Comparison of ENCODE assay signal across 27 cellular contexts in genomic region chr1:33931115-33931475, GRCh38.
"Had no signal": no experiment of that assay in that cellular context is flagged by ENCODE, and none has a peak within 500 bp of the region (broad histone marks: within the 10 kb centered on the region; RNA-seq: fewer than 3 reads in every experiment).

No MANE protein-coding gene starts in this region.

- ATAC-seq: activated CD4-positive, CD25-positive, alpha-beta regulatory T cell treated with anti-CD3 and anti-CD28 coated beads, Interleukin-2, amount 50 U/mL, for 24 hours; activated CD8-positive, alpha-beta T cell treated with anti-CD3 and anti-CD28 coated beads for 36 hours; activated T-cell treated with anti-CD3 and anti-CD28 coated beads, Interleukin-2, amount 50 U/mL, for 4 hours; activated T-helper 17 cell treated with anti-CD3 and anti-CD28 coated beads, Interleukin-2, amount 50 U/mL, for 72 hours; effector memory CD8-positive, alpha-beta T cell; foreskin keratinocyte; gastrocnemius medialis; WTC11 had no signal

- H3K36me3 ChIP-seq: brain microvascular endothelial cell, esophagus muscularis mucosa, gastrocnemius medialis, heart left ventricle had no signal

- H3K27ac ChIP-seq: brain microvascular endothelial cell, esophagus muscularis mucosa, foreskin keratinocyte, gastrocnemius medialis, heart left ventricle, VCaP had no signal

- H3K4me3 ChIP-seq: esophagus muscularis mucosa, gastrocnemius medialis, heart left ventricle had no signal

- H3K27me3 ChIP-seq: brain microvascular endothelial cell, foreskin keratinocyte, gastrocnemius medialis, heart left ventricle had no signal

- DNase-seq: activated CD4-positive, alpha-beta T cell treated with anti-CD3 and anti-CD28 coated beads for 48 hours; activated CD4-positive, alpha-beta T cell treated with anti-CD3 and anti-CD28 coated beads, Interleukin-2, amount 50 U/mL, for 1 hour; activated CD4-positive, alpha-beta T cell treated with anti-CD3 and anti-CD28 coated beads, Interleukin-2, amount 50 U/mL, for 48 hours; activated CD8-positive, alpha-beta memory T cell treated with anti-CD3 and anti-CD28 coated beads for 24 hours; activated CD8-positive, alpha-beta T cell treated with anti-CD3 and anti-CD28 coated beads for 36 hours; activated effector memory CD4-positive, alpha-beta T cell treated with Interleukin-2 at 50 U/mL for 16 hours; activated gamma-delta T cell treated with Interleukin-2 at 50 U/mL for 16 hours; activated naive CD4-positive, alpha-beta T cell treated with anti-CD3 and anti-CD28 coated beads, Interleukin-2, amount 50 U/mL, for 16 hours; activated naive CD4-positive, alpha-beta T cell treated with Interleukin-2 at 50 U/mL for 16 hours; activated T-cell treated with anti-CD3 and anti-CD28 coated beads, Interleukin-2, amount 50 U/mL, for 4 hours; amniotic stem cell; brain microvascular endothelial cell; cortex of kidney; dermis blood vessel endothelial cell; effector CD4-positive, alpha-beta T cell; effector memory CD8-positive, alpha-beta T cell; erythroblast; foreskin keratinocyte; gastrocnemius medialis; glutamatergic neuron; heart left ventricle; T-helper 2 cell had no signal

- H3K9me3 ChIP-seq: esophagus muscularis mucosa, gastrocnemius medialis, heart left ventricle had no signal

- H3K4me1 ChIP-seq: esophagus muscularis mucosa, foreskin keratinocyte, gastrocnemius medialis, heart left ventricle had no signal
